19 cellular contexts compared by ENCODE assay signal in genomic region chr6:47207261-47207660, GRCh38.
DNase-seq lines count a peak whose midpoint lies in the region; ATAC-seq lines count a peak whose summit lies in the region.
"Had no signal": no experiment of that assay in that cellular context is flagged by ENCODE, and none has a peak within 500 bp of the region (broad histone marks: within the 10 kb centered on the region; RNA-seq: fewer than 3 reads in every experiment).

No MANE protein-coding gene starts in this region.

- CTCF ChIA-PET in activated CD4-positive, alpha-beta T cell treated with anti-CD3 and anti-CD28 coated beads for 36 hours (lab: Charles Lee) = interaction anchor here (0.9 kb wide), 1 partner anchor 150 kb away, joined by 3 read pairs; no protein-coding TSS in a partner anchor

- no peak overlapping the region for H3K4me3 Mint-ChIP-seq in activated CD4-positive, alpha-beta T cell treated with anti-CD3 and anti-CD28 coated beads, Interleukin-2, amount 10 ng/mL, durations not matched to agents 24 days and 14 days
- H3K4me3 Mint-ChIP-seq in activated CD4-positive, alpha-beta T cell treated with anti-CD3 and anti-CD28 coated beads for 36 hours = no peak overlapping the region
- H3K4me3 Mint-ChIP-seq: CD4-positive, alpha-beta memory T cell; IgD-negative memory B cell had no signal

- H3K27ac Mint-ChIP-seq in activated CD4-positive, alpha-beta T cell treated with anti-CD3 and anti-CD28 coated beads, Interleukin-2, amount 10 ng/mL, durations not matched to agents 24 days and 14 days = no peak overlapping the region
- H3K27ac Mint-ChIP-seq in activated CD4-positive, alpha-beta T cell treated with anti-CD3 and anti-CD28 coated beads for 36 hours = no peak overlapping the region
- H3K27ac Mint-ChIP-seq: CD4-positive, alpha-beta memory T cell; IgD-negative memory B cell had no signal

- peaks cover 5% of the 10 kb centered on the region for H3K9me3 Mint-ChIP-seq in activated CD4-positive, alpha-beta T cell treated with anti-CD3 and anti-CD28 coated beads, Interleukin-2, amount 10 ng/mL, durations not matched to agents 24 days and 14 days
- H3K9me3 Mint-ChIP-seq in activated CD4-positive, alpha-beta T cell treated with anti-CD3 and anti-CD28 coated beads for 36 hours (ENCODE audit: low read depth) = no peaks in the 10 kb centered on the region
- H3K9me3 Mint-ChIP-seq: IgD-negative memory B cell had no signal

- DNase-seq in activated CD4-positive, alpha-beta T cell treated with anti-CD3 and anti-CD28 coated beads, Interleukin-2, amount 10 ng/mL, durations not matched to agents 24 days and 14 days = peak; percentile 29
- no peak for DNase-seq in activated CD4-positive, alpha-beta T cell treated with anti-CD3 and anti-CD28 coated beads for 36 hours
- DNase-seq in amniotic epithelial cell (ENCODE audit: low read depth) (peak; percentile 35), left colon (no peak), germinal center (ENCODE audit: low spot score) (no peak), UCSD-AML1 (lab: John Stamatoyannopoulos, UW; ENCODE audit: unreplicated experiment) (no peak), NCI-H1694 (lab: John Stamatoyannopoulos, UW) (no peak)
- no peak for DNase-seq in activated naive CD4-positive, alpha-beta T cell treated with anti-CD3 and anti-CD28 coated beads, Interleukin-2, amount 50 U/mL, for 16 hours
- DNase-seq: 8988T; Caco-2; CD4-positive, alpha-beta memory T cell; Karpas-422; MV-4-11; NCI-H1436; NCI-H2081; NCI-H446; NCI-H526 had no signal

- POLR2A ChIA-PET in activated CD4-positive, alpha-beta T cell treated with anti-CD3 and anti-CD28 coated beads for 36 hours (lab: Charles Lee) = no interaction called here

- no peaks in the 10 kb centered on the region for H3K36me3 Mint-ChIP-seq in activated CD4-positive, alpha-beta T cell treated with anti-CD3 and anti-CD28 coated beads, Interleukin-2, amount 10 ng/mL, durations not matched to agents 24 days and 14 days (ENCODE audit: low read depth)
- H3K36me3 Mint-ChIP-seq in activated CD4-positive, alpha-beta T cell treated with anti-CD3 and anti-CD28 coated beads for 36 hours (ENCODE audit: low read depth) = no peaks in the 10 kb centered on the region
- H3K36me3 Mint-ChIP-seq: CD4-positive, alpha-beta memory T cell had no signal

- intact Hi-C loops in activated CD4-positive, alpha-beta T cell treated with anti-CD3 and anti-CD28 coated beads, Interleukin-2, amount 10 ng/mL, durations not matched to agents 24 days and 14 days (cut with micrococcal nuclease) = no loop called here
- intact Hi-C loops in activated CD4-positive, alpha-beta T cell treated with anti-CD3 and anti-CD28 coated beads for 36 hours (cut with DNase I, micrococcal nuclease) = no loop called here
- intact Hi-C loops in left colon (cut with DNase I, micrococcal nuclease) = no loop called here

- H3K4me1 Mint-ChIP-seq in activated CD4-positive, alpha-beta T cell treated with anti-CD3 and anti-CD28 coated beads, Interleukin-2, amount 10 ng/mL, durations not matched to agents 24 days and 14 days = peaks cover 12% of the 10 kb centered on the region
- H3K4me1 Mint-ChIP-seq in activated CD4-positive, alpha-beta T cell treated with anti-CD3 and anti-CD28 coated beads for 36 hours = peaks cover 15% of the 10 kb centered on the region
- H3K4me1 Mint-ChIP-seq: CD4-positive, alpha-beta memory T cell had no signal

- no peaks in the 10 kb centered on the region for H3K27me3 Mint-ChIP-seq in activated CD4-positive, alpha-beta T cell treated with anti-CD3 and anti-CD28 coated beads, Interleukin-2, amount 10 ng/mL, durations not matched to agents 24 days and 14 days
- H3K27me3 Mint-ChIP-seq in activated CD4-positive, alpha-beta T cell treated with anti-CD3 and anti-CD28 coated beads for 36 hours = no peaks in the 10 kb centered on the region

- no peak for ATAC-seq in activated CD4-positive, alpha-beta T cell treated with anti-CD3 and anti-CD28 coated beads for 36 hours
- peak; percentile 64 for ATAC-seq in left colon
- ATAC-seq: Right ventricle myocardium inferior had no signal

Comparison
In these comparisons a context has a peak if more than half of its experiments do, and no peak if none do; other contexts are left out.
1. DNase-seq: peak in activated CD4-positive, alpha-beta T cell treated with anti-CD3 and anti-CD28 coated beads, Interleukin-2, amount 10 ng/mL, durations not matched to agents 24 days and 14 days (single experiment) and amniotic epithelial cell (single experiment); none in activated CD4-positive, alpha-beta T cell treated with anti-CD3 and anti-CD28 coated beads for 36 hours (single experiment), left colon (0 of 2), germinal center (single experiment), activated naive CD4-positive, alpha-beta T cell treated with anti-CD3 and anti-CD28 coated beads, Interleukin-2, amount 50 U/mL, for 16 hours (single experiment), UCSD-AML1 (single experiment) and NCI-H1694 (single experiment).